In genomic region chr7:95527033-95527775, GRCh38 we compare ENCODE assay signal across 8 cellular contexts. TPM values are rescaled to one million over a fixed set of nuclear protein-coding genes. Genes with fewer than 3 reads are reported as not detected.
A peak's percentile ranks its signal among the peaks of the same experiment; 100 is the strongest.
DNase-seq lines count a peak whose midpoint lies in the region; ATAC-seq and TF ChIP-seq lines count a peak whose summit lies in the region.

No MANE protein-coding gene starts in this region.

- H3K4me1 Mint-ChIP-seq in mesothelial cell of epicardium = peaks cover 1% of the 10 kb centered on the region

- TF ChIP-seq CTCF in LNCaP clone FGC (IDR thresholded peaks at IDR 0.05; ENCODE audit: control insufficient read depth, extremely low read depth, insufficient read depth) (peak; percentile 98), epithelial cell of esophagus (IDR thresholded peaks at IDR 0.05; ENCODE audit: insufficient read depth, low read depth, low read length, missing control alignments) (peak; percentile 99), mesothelial cell of epicardium (IDR thresholded peaks at IDR 0.05; ENCODE audit: unreplicated experiment) (peak; percentile 55)

- no peak overlapping the region for H3K27ac Mint-ChIP-seq in mesothelial cell of epicardium

- peak; percentile 61 for ATAC-seq in GM21390 (IDR thresholded peaks at IDR 0.05; ENCODE audit: unreplicated experiment)

- H3K36me3 Mint-ChIP-seq in mesothelial cell of epicardium = no peaks in the 10 kb centered on the region

- DNase-seq in DMS153 (lab: John Stamatoyannopoulos, UW) (peak; percentile 30), LNCaP clone FGC (ENCODE audit: low read depth) (no peak), RPMI8226 (peak; percentile 69), epithelial cell of esophagus (ENCODE audit: low read depth) (peak; percentile 60), mesothelial cell of epicardium (ENCODE audit: low spot score in 2 of 2, unreplicated experiment in 2 of 2) (no peak)
- DNase-seq in stimulated activated CD4-positive, alpha-beta T cell treated with anti-CD3 and anti-CD28 coated beads, Interleukin-4, amount 100 ng/mL, for 24 hours = no peak
- DNase-seq in activated CD8-positive, alpha-beta memory T cell treated with anti-CD3 and anti-CD28 coated beads, Interleukin-2, amount 50 U/mL, for 4 hours = no peak

- no peaks in the 10 kb centered on the region for H3K9me3 Mint-ChIP-seq in mesothelial cell of epicardium

- H3K4me3 Mint-ChIP-seq in mesothelial cell of epicardium = no peak overlapping the region

- peaks cover 19% of the 10 kb centered on the region for H3K27me3 Mint-ChIP-seq in mesothelial cell of epicardium (ENCODE audit: low read depth)

- no peak overlapping the region for H3K4me3 ChIP-seq in LNCaP clone FGC (ENCODE audit: low read depth, low read length)
- no peak overlapping the region for H3K4me3 ChIP-seq in epithelial cell of esophagus (ENCODE audit: low read length)

RNA-seq across cellular contexts. Expression of gene ASB4, which starts 41.5 kb away (rescaled TPM):
- 0.07 to 0.29 TPM (median 0.09 TPM) in 3 replicates for total RNA-seq in mesothelial cell of epicardium

Comparison
In these comparisons a context has a peak if more than half of its experiments do, and no peak if none do; other contexts are left out.
1. DNase-seq: peak in DMS153 (single experiment), RPMI8226 (single experiment) and epithelial cell of esophagus (single experiment); none in LNCaP clone FGC (single experiment), mesothelial cell of epicardium (0 of 2), stimulated activated CD4-positive, alpha-beta T cell treated with anti-CD3 and anti-CD28 coated beads, Interleukin-4, amount 100 ng/mL, for 24 hours (single experiment) and activated CD8-positive, alpha-beta memory T cell treated with anti-CD3 and anti-CD28 coated beads, Interleukin-2, amount 50 U/mL, for 4 hours (single experiment).
2. Peak in every context shown above with its lines, with median percentiles within 50 percentile points of each other: CTCF ChIP-seq.